17 cellular contexts compared by ENCODE assay signal in genomic region chr17:77697480-77698400, GRCh38.
DNase-seq lines count a peak whose midpoint lies in the region; ATAC-seq and TF ChIP-seq lines count a peak whose summit lies in the region.
"Had no signal": no experiment of that assay in that cellular context is flagged by ENCODE, and none has a peak within 500 bp of the region (broad histone marks: within the 10 kb centered on the region; RNA-seq: fewer than 3 reads in every experiment).

No MANE protein-coding gene starts in this region.

- H2BK12ac ChIP-seq in trophoblast cell (ENCODE audit: low read length), result no peak overlapping the region

- H2AK5ac ChIP-seq in trophoblast cell (ENCODE audit: low read length), result no peak overlapping the region

- H3K9ac ChIP-seq in NT2/D1 (ENCODE audit: insufficient read length, low read depth), result peak overlapping the region; percentile 17
- H3K9ac ChIP-seq in trophoblast cell (ENCODE audit: low read length), result no peak overlapping the region

- H3K4me3 ChIP-seq in NT2/D1 (ENCODE audit: insufficient read length, low read depth) (no peak overlapping the region), trophoblast cell (ENCODE audit: low read depth, low read length) (peak overlapping the region; percentile 25)

- H4K91ac ChIP-seq in trophoblast cell (ENCODE audit: low read depth, low read length), result no peak overlapping the region

- no CpG with 5 or more reads among the region's 16 CpGs for WGBS in trophoblast cell (ENCODE audit: extremely low coverage, insufficient coverage, insufficient read length)

- H3K4me1 ChIP-seq in NT2/D1 (ENCODE audit: insufficient read depth, insufficient read length) (peaks cover 22% of the 10 kb centered on the region), trophoblast cell (ENCODE audit: control insufficient read depth in 1 of 2, insufficient read depth in 2 of 2, low read length in 2 of 2) (no peaks in the 10 kb centered on the region)

- no peak overlapping the region for H3K23ac ChIP-seq in trophoblast cell (ENCODE audit: low read length)

- no peak for TF ChIP-seq CTCF in CD14-positive monocyte (IDR thresholded peaks at IDR 0.05)

- no peak overlapping the region for H3K4me2 ChIP-seq in trophoblast cell (ENCODE audit: low read length)

- POLR2A ChIA-PET in activated CD4-positive, alpha-beta T cell treated with anti-CD3 and anti-CD28 coated beads, Interleukin-2, amount 10 ng/mL, durations not matched to agents 7 days and 5 days (lab: Charles Lee), result no interaction called here

- H3K27ac Mint-ChIP-seq in activated CD4-positive, alpha-beta T cell treated with anti-CD3 and anti-CD28 coated beads, Interleukin-2, amount 10 ng/mL, durations not matched to agents 7 days and 5 days, result peak overlapping the region; percentile 42
- H3K27ac Mint-ChIP-seq in CD14-positive monocyte, result no peak overlapping the region

- H2BK5ac ChIP-seq in trophoblast cell (ENCODE audit: low read depth, low read length, poor library complexity), result no peak overlapping the region

- intact Hi-C loops in CD14-positive monocyte (cut with micrococcal nuclease), result no loop called here

- DNase-seq in activated CD4-positive, alpha-beta T cell treated with anti-CD3 and anti-CD28 coated beads, Interleukin-2, amount 10 ng/mL, durations not matched to agents 7 days and 5 days, result peak; percentile 4
- no peak for DNase-seq in activated CD4-positive, alpha-beta T cell treated with anti-CD3 and anti-CD28 coated beads for 48 hours
- DNase-seq in NT2/D1 (ENCODE audit: low read depth, low spot score) (no peak), islet precursor cell (peak; percentile 50), trophoblast cell (no peak), CD14-positive monocyte (ENCODE audit: low spot score) (no peak)
- no peak for DNase-seq in stimulated activated CD8-positive, alpha-beta memory T cell treated with anti-CD3 and anti-CD28 coated beads, Interleukin-4, amount 100 ng/mL, for 48 hours
- DNase-seq: COR-L47; DMS153; EL; KBM-7; NCI-H1092; NCI-H1694; NK-92 treated with Interleukin-12 subunit alpha and Interleukin-12 subunit beta, amount 100 ng/mL, for 24 hours had no signal

- CTCF ChIA-PET in activated CD4-positive, alpha-beta T cell treated with anti-CD3 and anti-CD28 coated beads, Interleukin-2, amount 10 ng/mL, durations not matched to agents 7 days and 5 days (lab: Charles Lee), result interaction anchor here (0.9 to 1.0 kb wide), 2 partner anchors 9 to 13 kb away, joined by 4 to 5 read pairs; no protein-coding TSS in a partner anchor

- no peak overlapping the region for H4K12ac ChIP-seq in trophoblast cell (ENCODE audit: low read depth, low read length)

- no peak overlapping the region for H3K4me3 Mint-ChIP-seq in activated CD4-positive, alpha-beta T cell treated with anti-CD3 and anti-CD28 coated beads, Interleukin-2, amount 10 ng/mL, durations not matched to agents 7 days and 5 days
- H3K4me3 Mint-ChIP-seq in CD14-positive monocyte, result peak overlapping the region in 1 of 2 donors; percentile 49

- no peak overlapping the region for H3K18ac ChIP-seq in trophoblast cell (ENCODE audit: low read length)

- H3K9me3 ChIP-seq in NT2/D1 (ENCODE audit: insufficient read depth, low read length), result peaks cover 13% of the 10 kb centered on the region; the same call in 1 of the 2 replicates
- H3K9me3 ChIP-seq in trophoblast cell (ENCODE audit: insufficient read depth, low read depth, low read length), result peaks cover 2% of the 10 kb centered on the region

- H3K79me2 ChIP-seq in trophoblast cell (ENCODE audit: control insufficient read depth, insufficient read depth, low read length, poor library complexity), result no peaks in the 10 kb centered on the region

- H3K14ac ChIP-seq in trophoblast cell (ENCODE audit: low read length), result no peak overlapping the region

- no peaks in the 10 kb centered on the region for H3K36me3 ChIP-seq in NT2/D1 (ENCODE audit: insufficient read depth, insufficient read length, low read length)
- H3K36me3 ChIP-seq in trophoblast cell (ENCODE audit: control insufficient read depth in 1 of 2, insufficient read depth in 2 of 2, low read length in 2 of 2), result no peaks in the 10 kb centered on the region

- H3K36me3 Mint-ChIP-seq in activated CD4-positive, alpha-beta T cell treated with anti-CD3 and anti-CD28 coated beads, Interleukin-2, amount 10 ng/mL, durations not matched to agents 7 days and 5 days (ENCODE audit: low read depth), result no peaks in the 10 kb centered on the region
- H3K36me3 Mint-ChIP-seq in CD14-positive monocyte, result no peaks in the 10 kb centered on the region

- H3K27ac ChIP-seq in trophoblast cell (ENCODE audit: low read depth, low read length), result no peak overlapping the region
- H3K27ac ChIP-seq: C4-2B, HL-60 had no signal

- peaks cover 15% of the 10 kb centered on the region for H3K9me3 Mint-ChIP-seq in activated CD4-positive, alpha-beta T cell treated with anti-CD3 and anti-CD28 coated beads, Interleukin-2, amount 10 ng/mL, durations not matched to agents 7 days and 5 days
- peaks cover 8 to 26% (median 18%) of the 10 kb centered on the region in 7 donors for H3K9me3 Mint-ChIP-seq in CD14-positive monocyte

- no peak overlapping the region for H3K4ac ChIP-seq in trophoblast cell (ENCODE audit: low read depth, low read length)

- no peak for ATAC-seq in GM18870 (IDR thresholded peaks at IDR 0.05; ENCODE audit: unreplicated experiment)

- H3K4me1 Mint-ChIP-seq in activated CD4-positive, alpha-beta T cell treated with anti-CD3 and anti-CD28 coated beads, Interleukin-2, amount 10 ng/mL, durations not matched to agents 7 days and 5 days, result peaks cover 20% of the 10 kb centered on the region
- no peaks in the 10 kb centered on the region for H3K4me1 Mint-ChIP-seq in CD14-positive monocyte

- no peak overlapping the region for H2BK120ac ChIP-seq in trophoblast cell (ENCODE audit: insufficient read depth, low read length, poor library complexity)

- no peaks in the 10 kb centered on the region for H3K79me1 ChIP-seq in trophoblast cell (ENCODE audit: low read length)

- H4K8ac ChIP-seq in trophoblast cell (ENCODE audit: low read depth, low read length), result no peak overlapping the region

- peaks cover 56% of the 10 kb centered on the region for H3K27me3 ChIP-seq in NT2/D1 (ENCODE audit: insufficient read depth, insufficient read length)
- H3K27me3 ChIP-seq in trophoblast cell (ENCODE audit: insufficient read depth, low read length), result peaks cover 23% of the 10 kb centered on the region

- peaks cover 26% of the 10 kb centered on the region for H3K27me3 Mint-ChIP-seq in activated CD4-positive, alpha-beta T cell treated with anti-CD3 and anti-CD28 coated beads, Interleukin-2, amount 10 ng/mL, durations not matched to agents 7 days and 5 days
- H3K27me3 Mint-ChIP-seq in CD14-positive monocyte (ENCODE audit: low read depth in 3 of 3), result peaks cover 27 to 59% (median 31%) of the 10 kb centered on the region in 3 donors

- no peak overlapping the region for H2AFZ ChIP-seq in trophoblast cell (ENCODE audit: insufficient read depth, low read length, poor library complexity)

Comparison
In these comparisons a context has a peak if more than half of its experiments do, and no peak if none do; other contexts are left out.
1. DNase-seq: peak in activated CD4-positive, alpha-beta T cell treated with anti-CD3 and anti-CD28 coated beads, Interleukin-2, amount 10 ng/mL, durations not matched to agents 7 days and 5 days (single experiment) and islet precursor cell (single experiment); none in activated CD4-positive, alpha-beta T cell treated with anti-CD3 and anti-CD28 coated beads for 48 hours (single experiment), NT2/D1 (single experiment), trophoblast cell (0 of 2), stimulated activated CD8-positive, alpha-beta memory T cell treated with anti-CD3 and anti-CD28 coated beads, Interleukin-4, amount 100 ng/mL, for 48 hours (single experiment) and CD14-positive monocyte (single experiment).